In genomic region chr16:85187886-85188285, GRCh38 we compare ENCODE assay signal across 26 cellular contexts.
"Had no signal": no experiment of that assay in that cellular context is flagged by ENCODE, and none has a peak within 500 bp of the region (broad histone marks: within the 10 kb centered on the region; RNA-seq: fewer than 3 reads in every experiment).

No MANE protein-coding gene starts in this region.

- H3K4me3 ChIP-seq: body of pancreas, lower lobe of right lung, stomach, suprapubic skin, transverse colon, vagina had no signal

- ATAC-seq: activated CD8-positive, alpha-beta memory T cell treated with anti-CD3 and anti-CD28 coated beads, Interleukin-2, amount 10 ng/mL, durations not matched to agents 7 days and 5 days; activated CD8-positive, alpha-beta T cell treated with anti-CD3 and anti-CD28 coated beads for 36 hours; activated naive CD8-positive, alpha-beta T cell treated with anti-CD3 and anti-CD28 coated beads, Interleukin-2, amount 50 U/mL, for 24 hours; foreskin keratinocyte; left colon had no signal

- H3K36me3 ChIP-seq: lower lobe of right lung, suprapubic skin, transverse colon had no signal

- DNase-seq: activated CD4-positive, alpha-beta T cell treated with anti-CD3 and anti-CD28 coated beads, Interleukin-2, amount 10 ng/mL, durations not matched to agents 7 days and 5 days; activated CD4-positive, CD25-positive, alpha-beta regulatory T cell treated with anti-CD3 and anti-CD28 coated beads, Interleukin-2, amount 50 U/mL, for 72 hours; activated CD8-positive, alpha-beta memory T cell treated with anti-CD3 and anti-CD28 coated beads, Interleukin-2, amount 10 ng/mL, durations not matched to agents 7 days and 5 days; activated CD8-positive, alpha-beta T cell treated with anti-CD3 and anti-CD28 coated beads for 36 hours; activated gamma-delta T cell; activated naive CD4-positive, alpha-beta T cell treated with anti-CD3 and anti-CD28 coated beads, Interleukin-2, amount 50 U/mL, for 16 hours; activated naive CD8-positive, alpha-beta T cell treated with anti-CD3 and anti-CD28 coated beads, Interleukin-2, amount 50 U/mL, for 24 hours; activated T-cell treated with anti-CD3 and anti-CD28 coated beads for 4 hours; body of pancreas; central memory CD4-positive, alpha-beta T cell; dermis blood vessel endothelial cell; effector CD8-positive, alpha-beta T cell; foreskin keratinocyte; islet precursor cell; left colon; lower lobe of right lung; naive B cell; occipital lobe; retina; stimulated activated CD4-positive, alpha-beta T cell treated with anti-CD3 and anti-CD28 coated beads, Interleukin-1b, Interleukin-23, amount 100 ng/mL, for 48 hours; stomach; T-helper 1 cell; transverse colon; WERI-Rb-1 had no signal

- H3K27me3 ChIP-seq: body of pancreas, foreskin keratinocyte, stomach, suprapubic skin, transverse colon, vagina had no signal

- H3K27ac ChIP-seq: body of pancreas, foreskin keratinocyte, lower lobe of right lung, suprapubic skin, vagina, WERI-Rb-1 had no signal

- H3K9me3 ChIP-seq: body of pancreas had no signal

- H3K4me1 ChIP-seq: foreskin keratinocyte, lower lobe of right lung, vagina had no signal
